1 cellular context compared by ENCODE assay signal in the genomic region with DNA sequence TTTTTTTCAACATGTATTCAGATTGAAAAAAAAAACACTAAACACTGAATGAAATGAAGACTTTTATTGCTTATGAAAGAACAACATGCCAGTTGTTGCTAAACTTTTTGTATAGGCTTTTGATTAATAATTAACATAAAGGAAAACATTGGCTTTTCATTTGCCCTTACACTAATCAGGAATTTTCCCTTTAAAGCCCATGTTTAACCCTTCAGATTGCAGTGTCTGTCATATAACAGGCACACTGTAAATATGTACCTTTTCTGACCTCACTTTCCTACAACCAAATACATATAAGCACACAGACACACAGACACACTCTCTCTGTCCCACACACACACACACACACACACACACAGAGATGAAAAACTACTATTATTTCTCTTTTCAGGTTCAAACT.
A peak's percentile ranks its signal among the peaks of the same experiment; 100 is the strongest.
TF ChIP-seq lines count a peak whose summit lies in the region.

No MANE protein-coding gene starts in this region.

TF ChIP-seq in HepG2, 621 proteins besides CTCF, POLR2A, EP300 and RAD21 (continued from another document and continues in another):
- TF ChIP-seq, protein P1, sequence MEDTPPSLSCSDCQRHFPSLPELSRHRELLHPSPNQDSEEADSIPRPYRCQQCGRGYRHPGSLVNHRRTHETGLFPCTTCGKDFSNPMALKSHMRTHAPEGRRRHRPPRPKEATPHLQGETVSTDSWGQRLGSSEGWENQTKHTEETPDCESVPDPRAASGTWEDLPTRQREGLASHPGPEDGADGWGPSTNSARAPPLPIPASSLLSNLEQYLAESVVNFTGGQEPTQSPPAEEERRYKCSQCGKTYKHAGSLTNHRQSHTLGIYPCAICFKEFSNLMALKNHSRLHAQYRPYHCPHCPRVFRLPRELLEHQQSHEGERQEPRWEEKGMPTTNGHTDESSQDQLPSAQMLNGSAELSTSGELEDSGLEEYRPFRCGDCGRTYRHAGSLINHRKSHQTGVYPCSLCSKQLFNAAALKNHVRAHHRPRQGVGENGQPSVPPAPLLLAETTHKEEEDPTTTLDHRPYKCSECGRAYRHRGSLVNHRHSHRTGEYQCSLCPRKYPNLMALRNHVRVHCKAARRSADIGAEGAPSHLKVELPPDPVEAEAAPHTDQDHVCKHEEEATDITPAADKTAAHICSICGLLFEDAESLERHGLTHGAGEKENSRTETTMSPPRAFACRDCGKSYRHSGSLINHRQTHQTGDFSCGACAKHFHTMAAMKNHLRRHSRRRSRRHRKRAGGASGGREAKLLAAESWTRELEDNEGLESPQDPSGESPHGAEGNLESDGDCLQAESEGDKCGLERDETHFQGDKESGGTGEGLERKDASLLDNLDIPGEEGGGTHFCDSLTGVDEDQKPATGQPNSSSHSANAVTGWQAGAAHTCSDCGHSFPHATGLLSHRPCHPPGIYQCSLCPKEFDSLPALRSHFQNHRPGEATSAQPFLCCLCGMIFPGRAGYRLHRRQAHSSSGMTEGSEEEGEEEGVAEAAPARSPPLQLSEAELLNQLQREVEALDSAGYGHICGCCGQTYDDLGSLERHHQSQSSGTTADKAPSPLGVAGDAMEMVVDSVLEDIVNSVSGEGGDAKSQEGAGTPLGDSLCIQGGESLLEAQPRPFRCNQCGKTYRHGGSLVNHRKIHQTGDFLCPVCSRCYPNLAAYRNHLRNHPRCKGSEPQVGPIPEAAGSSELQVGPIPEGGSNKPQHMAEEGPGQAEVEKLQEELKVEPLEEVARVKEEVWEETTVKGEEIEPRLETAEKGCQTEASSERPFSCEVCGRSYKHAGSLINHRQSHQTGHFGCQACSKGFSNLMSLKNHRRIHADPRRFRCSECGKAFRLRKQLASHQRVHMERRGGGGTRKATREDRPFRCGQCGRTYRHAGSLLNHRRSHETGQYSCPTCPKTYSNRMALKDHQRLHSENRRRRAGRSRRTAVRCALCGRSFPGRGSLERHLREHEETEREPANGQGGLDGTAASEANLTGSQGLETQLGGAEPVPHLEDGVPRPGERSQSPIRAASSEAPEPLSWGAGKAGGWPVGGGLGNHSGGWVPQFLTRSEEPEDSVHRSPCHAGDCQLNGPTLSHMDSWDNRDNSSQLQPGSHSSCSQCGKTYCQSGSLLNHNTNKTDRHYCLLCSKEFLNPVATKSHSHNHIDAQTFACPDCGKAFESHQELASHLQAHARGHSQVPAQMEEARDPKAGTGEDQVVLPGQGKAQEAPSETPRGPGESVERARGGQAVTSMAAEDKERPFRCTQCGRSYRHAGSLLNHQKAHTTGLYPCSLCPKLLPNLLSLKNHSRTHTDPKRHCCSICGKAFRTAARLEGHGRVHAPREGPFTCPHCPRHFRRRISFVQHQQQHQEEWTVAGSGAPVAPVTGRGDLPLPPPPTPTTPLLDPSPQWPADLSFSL (CRISPR knock-in tag; IDR thresholded peaks at IDR 0.05), result no peak
- TF ChIP-seq ZNF354B (CRISPR knock-in tag; IDR thresholded peaks at IDR 0.05) (no peak), GATAD2A (CRISPR knock-in tag; IDR thresholded peaks at IDR 0.05) (peak; percentile 79), DNMT3B (CRISPR knock-in tag; conservative IDR thresholded peaks at IDR 0.05) (no peak), DPF2 (CRISPR knock-in tag; IDR thresholded peaks at IDR 0.05; ENCODE audit: borderline replicate concordance, low read depth) (no peak), ZNF256 (CRISPR knock-in tag; conservative IDR thresholded peaks at IDR 0.05) (no peak), NFIB (CRISPR knock-in tag; IDR thresholded peaks at IDR 0.05; ENCODE audit: borderline replicate concordance) (no peak), ZNF570 (CRISPR knock-in tag; IDR thresholded peaks at IDR 0.05; ENCODE audit: borderline replicate concordance) (no peak), GFI1 (CRISPR knock-in tag; IDR thresholded peaks at IDR 0.05; ENCODE audit: borderline replicate concordance) (no peak), ZNF329 (CRISPR knock-in tag; IDR thresholded peaks at IDR 0.05; ENCODE audit: low read depth) (no peak), CHD4 (IDR thresholded peaks at IDR 0.05; ENCODE audit: borderline replicate concordance, low read length) (no peak), TSC22D2 (CRISPR knock-in tag; IDR thresholded peaks at IDR 0.05; ENCODE audit: borderline replicate concordance) (no peak), NPAS2 (CRISPR knock-in tag; IDR thresholded peaks at IDR 0.05; ENCODE audit: borderline replicate concordance) (no peak), SOX6 (IDR thresholded peaks at IDR 0.05) (no peak), SOX6 (CRISPR knock-in tag; IDR thresholded peaks at IDR 0.05) (no peak), ZBTB1 (CRISPR knock-in tag; IDR thresholded peaks at IDR 0.05; ENCODE audit: borderline replicate concordance) (no peak), ZNF225 (CRISPR knock-in tag; IDR thresholded peaks at IDR 0.05) (no peak), SSRP1 (CRISPR knock-in tag; IDR thresholded peaks at IDR 0.05) (no peak), SOX13 (IDR thresholded peaks at IDR 0.05) (no peak), SOX13 (CRISPR knock-in tag; conservative IDR thresholded peaks at IDR 0.05 in 1 of 2, IDR thresholded peaks at IDR 0.05 in 1 of 2) (peak in 1 of 2 experiments; percentile 16; a peak in 1 of 4 replicates), SAP130 (CRISPR knock-in tag; IDR thresholded peaks at IDR 0.05; ENCODE audit: low read depth) (no peak), NCOA2 (CRISPR knock-in tag; IDR thresholded peaks at IDR 0.05) (0 out of 2 replicates have a peak, but pooled peaks have one; percentile 27), FOXK1 (CRISPR knock-in tag; IDR thresholded peaks at IDR 0.05; ENCODE audit: borderline replicate concordance, low read depth) (0 out of 2 replicates have a peak, but pooled peaks have one; percentile 38), ZFP41 (CRISPR knock-in tag; IDR thresholded peaks at IDR 0.05; ENCODE audit: borderline replicate concordance) (no peak), ZNF335 (CRISPR knock-in tag; IDR thresholded peaks at IDR 0.05) (no peak), ZNF160 (CRISPR knock-in tag; IDR thresholded peaks at IDR 0.05) (no peak), FOXJ3 (CRISPR knock-in tag; IDR thresholded peaks at IDR 0.05; ENCODE audit: borderline replicate concordance) (no peak), RXRB (CRISPR knock-in tag; IDR thresholded peaks at IDR 0.05; ENCODE audit: borderline replicate concordance) (0 out of 2 replicates have a peak, but pooled peaks have one; percentile 23), MAF1 (CRISPR knock-in tag; IDR thresholded peaks at IDR 0.05; ENCODE audit: borderline replicate concordance) (no peak), KDM4B (CRISPR knock-in tag; IDR thresholded peaks at IDR 0.05) (no peak), BORCS8-MEF2B (CRISPR knock-in tag; IDR thresholded peaks at IDR 0.05) (no peak)
- TF ChIP-seq, protein P2, sequence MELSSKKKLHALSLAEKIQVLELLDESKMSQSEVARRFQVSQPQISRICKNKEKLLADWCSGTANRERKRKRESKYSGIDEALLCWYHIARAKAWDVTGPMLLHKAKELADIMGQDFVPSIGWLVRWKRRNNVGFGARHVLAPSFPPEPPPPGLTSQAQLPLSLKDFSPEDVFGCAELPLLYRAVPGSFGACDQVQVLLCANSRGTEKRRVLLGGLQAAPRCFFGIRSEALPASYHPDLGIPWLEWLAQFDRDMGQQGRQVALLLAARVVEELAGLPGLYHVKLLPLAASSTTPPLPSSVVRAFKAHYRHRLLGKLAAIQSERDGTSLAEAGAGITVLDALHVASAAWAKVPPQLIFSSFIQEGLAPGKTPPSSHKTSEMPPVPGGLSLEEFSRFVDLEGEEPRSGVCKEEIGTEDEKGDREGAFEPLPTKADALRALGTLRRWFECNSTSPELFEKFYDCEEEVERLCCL (CRISPR knock-in tag; IDR thresholded peaks at IDR 0.05; ENCODE audit: borderline replicate concordance), result no peak
- TF ChIP-seq, protein P3, sequence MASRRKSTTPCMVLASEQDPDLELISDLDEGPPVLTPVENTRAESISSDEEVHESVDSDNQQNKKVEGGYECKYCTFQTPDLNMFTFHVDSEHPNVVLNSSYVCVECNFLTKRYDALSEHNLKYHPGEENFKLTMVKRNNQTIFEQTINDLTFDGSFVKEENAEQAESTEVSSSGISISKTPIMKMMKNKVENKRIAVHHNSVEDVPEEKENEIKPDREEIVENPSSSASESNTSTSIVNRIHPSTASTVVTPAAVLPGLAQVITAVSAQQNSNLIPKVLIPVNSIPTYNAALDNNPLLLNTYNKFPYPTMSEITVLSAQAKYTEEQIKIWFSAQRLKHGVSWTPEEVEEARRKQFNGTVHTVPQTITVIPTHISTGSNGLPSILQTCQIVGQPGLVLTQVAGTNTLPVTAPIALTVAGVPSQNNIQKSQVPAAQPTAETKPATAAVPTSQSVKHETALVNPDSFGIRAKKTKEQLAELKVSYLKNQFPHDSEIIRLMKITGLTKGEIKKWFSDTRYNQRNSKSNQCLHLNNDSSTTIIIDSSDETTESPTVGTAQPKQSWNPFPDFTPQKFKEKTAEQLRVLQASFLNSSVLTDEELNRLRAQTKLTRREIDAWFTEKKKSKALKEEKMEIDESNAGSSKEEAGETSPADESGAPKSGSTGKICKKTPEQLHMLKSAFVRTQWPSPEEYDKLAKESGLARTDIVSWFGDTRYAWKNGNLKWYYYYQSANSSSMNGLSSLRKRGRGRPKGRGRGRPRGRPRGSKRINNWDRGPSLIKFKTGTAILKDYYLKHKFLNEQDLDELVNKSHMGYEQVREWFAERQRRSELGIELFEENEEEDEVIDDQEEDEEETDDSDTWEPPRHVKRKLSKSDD (CRISPR knock-in tag; IDR thresholded peaks at IDR 0.05; ENCODE audit: low read depth), result no peak
- TF ChIP-seq, protein P4, sequence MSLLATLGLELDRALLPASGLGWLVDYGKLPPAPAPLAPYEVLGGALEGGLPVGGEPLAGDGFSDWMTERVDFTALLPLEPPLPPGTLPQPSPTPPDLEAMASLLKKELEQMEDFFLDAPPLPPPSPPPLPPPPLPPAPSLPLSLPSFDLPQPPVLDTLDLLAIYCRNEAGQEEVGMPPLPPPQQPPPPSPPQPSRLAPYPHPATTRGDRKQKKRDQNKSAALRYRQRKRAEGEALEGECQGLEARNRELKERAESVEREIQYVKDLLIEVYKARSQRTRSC (CRISPR knock-in tag; IDR thresholded peaks at IDR 0.05; ENCODE audit: low read depth), result no peak
- TF ChIP-seq, protein P5, sequence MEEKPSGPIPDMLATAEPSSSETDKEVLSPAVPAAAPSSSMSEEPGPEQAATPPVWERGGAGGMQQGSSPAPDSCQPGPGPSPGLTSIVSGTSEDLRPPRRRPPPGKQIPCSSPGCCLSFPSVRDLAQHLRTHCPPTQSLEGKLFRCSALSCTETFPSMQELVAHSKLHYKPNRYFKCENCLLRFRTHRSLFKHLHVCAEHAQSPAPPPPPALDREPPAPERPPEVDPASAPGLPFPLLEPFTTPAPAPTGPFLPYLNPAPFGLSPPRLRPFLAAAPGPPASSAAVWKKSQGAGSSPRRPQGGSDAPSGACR (CRISPR knock-in tag; IDR thresholded peaks at IDR 0.05), result no peak
- TF ChIP-seq, protein P6, sequence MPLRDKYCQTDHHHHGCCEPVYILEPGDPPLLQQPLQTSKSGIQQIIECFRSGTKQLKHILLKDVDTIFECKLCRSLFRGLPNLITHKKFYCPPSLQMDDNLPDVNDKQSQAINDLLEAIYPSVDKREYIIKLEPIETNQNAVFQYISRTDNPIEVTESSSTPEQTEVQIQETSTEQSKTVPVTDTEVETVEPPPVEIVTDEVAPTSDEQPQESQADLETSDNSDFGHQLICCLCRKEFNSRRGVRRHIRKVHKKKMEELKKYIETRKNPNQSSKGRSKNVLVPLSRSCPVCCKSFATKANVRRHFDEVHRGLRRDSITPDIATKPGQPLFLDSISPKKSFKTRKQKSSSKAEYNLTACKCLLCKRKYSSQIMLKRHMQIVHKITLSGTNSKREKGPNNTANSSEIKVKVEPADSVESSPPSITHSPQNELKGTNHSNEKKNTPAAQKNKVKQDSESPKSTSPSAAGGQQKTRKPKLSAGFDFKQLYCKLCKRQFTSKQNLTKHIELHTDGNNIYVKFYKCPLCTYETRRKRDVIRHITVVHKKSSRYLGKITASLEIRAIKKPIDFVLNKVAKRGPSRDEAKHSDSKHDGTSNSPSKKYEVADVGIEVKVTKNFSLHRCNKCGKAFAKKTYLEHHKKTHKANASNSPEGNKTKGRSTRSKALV (CRISPR knock-in tag; IDR thresholded peaks at IDR 0.05), result no peak
- TF ChIP-seq, protein P7, sequence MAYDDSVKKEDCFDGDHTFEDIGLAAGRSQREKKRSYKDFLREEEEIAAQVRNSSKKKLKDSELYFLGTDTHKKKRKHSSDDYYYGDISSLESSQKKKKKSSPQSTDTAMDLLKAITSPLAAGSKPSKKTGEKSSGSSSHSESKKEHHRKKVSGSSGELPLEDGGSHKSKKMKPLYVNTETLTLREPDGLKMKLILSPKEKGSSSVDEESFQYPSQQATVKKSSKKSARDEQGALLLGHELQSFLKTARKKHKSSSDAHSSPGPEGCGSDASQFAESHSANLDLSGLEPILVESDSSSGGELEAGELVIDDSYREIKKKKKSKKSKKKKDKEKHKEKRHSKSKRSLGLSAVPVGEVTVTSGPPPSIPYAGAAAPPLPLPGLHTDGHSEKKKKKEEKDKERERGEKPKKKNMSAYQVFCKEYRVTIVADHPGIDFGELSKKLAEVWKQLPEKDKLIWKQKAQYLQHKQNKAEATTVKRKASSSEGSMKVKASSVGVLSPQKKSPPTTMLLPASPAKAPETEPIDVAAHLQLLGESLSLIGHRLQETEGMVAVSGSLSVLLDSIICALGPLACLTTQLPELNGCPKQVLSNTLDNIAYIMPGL (CRISPR knock-in tag; IDR thresholded peaks at IDR 0.05; ENCODE audit: borderline replicate concordance in 1 of 2, low read depth in 1 of 2), result no peak
- TF ChIP-seq, protein P8, sequence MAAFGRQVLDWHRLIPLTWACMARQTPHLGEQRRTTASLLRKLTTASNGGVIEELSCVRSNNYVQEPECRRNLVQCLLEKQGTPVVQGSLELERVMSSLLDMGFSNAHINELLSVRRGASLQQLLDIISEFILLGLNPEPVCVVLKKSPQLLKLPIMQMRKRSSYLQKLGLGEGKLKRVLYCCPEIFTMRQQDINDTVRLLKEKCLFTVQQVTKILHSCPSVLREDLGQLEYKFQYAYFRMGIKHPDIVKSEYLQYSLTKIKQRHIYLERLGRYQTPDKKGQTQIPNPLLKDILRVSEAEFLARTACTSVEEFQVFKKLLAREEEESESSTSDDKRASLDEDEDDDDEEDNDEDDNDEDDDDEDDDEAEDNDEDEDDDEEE (CRISPR knock-in tag; IDR thresholded peaks at IDR 0.05), result no peak
- TF ChIP-seq, protein P9, sequence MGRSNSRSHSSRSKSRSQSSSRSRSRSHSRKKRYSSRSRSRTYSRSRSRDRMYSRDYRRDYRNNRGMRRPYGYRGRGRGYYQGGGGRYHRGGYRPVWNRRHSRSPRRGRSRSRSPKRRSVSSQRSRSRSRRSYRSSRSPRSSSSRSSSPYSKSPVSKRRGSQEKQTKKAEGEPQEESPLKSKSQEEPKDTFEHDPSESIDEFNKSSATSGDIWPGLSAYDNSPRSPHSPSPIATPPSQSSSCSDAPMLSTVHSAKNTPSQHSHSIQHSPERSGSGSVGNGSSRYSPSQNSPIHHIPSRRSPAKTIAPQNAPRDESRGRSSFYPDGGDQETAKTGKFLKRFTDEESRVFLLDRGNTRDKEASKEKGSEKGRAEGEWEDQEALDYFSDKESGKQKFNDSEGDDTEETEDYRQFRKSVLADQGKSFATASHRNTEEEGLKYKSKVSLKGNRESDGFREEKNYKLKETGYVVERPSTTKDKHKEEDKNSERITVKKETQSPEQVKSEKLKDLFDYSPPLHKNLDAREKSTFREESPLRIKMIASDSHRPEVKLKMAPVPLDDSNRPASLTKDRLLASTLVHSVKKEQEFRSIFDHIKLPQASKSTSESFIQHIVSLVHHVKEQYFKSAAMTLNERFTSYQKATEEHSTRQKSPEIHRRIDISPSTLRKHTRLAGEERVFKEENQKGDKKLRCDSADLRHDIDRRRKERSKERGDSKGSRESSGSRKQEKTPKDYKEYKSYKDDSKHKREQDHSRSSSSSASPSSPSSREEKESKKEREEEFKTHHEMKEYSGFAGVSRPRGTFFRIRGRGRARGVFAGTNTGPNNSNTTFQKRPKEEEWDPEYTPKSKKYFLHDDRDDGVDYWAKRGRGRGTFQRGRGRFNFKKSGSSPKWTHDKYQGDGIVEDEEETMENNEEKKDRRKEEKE (IDR thresholded peaks at IDR 0.05), result no peak
